In the genomic region with DNA sequence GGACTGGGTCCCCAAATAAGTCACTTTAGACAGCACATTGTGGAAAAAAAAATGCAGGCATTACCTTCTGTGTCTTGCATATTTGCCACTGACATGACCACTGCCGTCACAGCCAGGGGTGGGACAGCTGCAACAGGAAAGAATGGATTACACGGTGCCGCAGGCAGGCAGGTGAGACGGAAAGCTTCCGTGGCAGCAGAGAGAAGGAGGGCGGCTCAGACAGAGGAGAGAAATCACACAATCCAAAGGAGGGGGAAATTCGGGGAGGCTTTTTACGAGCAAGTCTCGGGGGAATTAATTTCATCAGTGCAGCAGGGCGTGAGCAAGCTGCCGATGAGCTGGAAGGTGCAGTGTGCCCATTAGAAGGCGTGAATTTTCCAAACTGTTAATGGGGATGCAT, we compare ENCODE assay signal across 23 cellular contexts.
DNase-seq lines count a peak whose midpoint lies in the region; FAIRE-seq and TF ChIP-seq lines count a peak whose summit lies in the region.
"Had no signal": no experiment of that assay in that cellular context is flagged by ENCODE, and none has a peak within 500 bp of the region (broad histone marks: within the 10 kb centered on the region; RNA-seq: fewer than 3 reads in every experiment).

No MANE protein-coding gene starts in this region.

- H3K27ac ChIP-seq in suprapubic skin (no peak overlapping the region), small intestine (ENCODE audit: low read depth in 1 of 2, low read length in 1 of 2) (no peak overlapping the region)
- H3K27ac ChIP-seq: colonic mucosa, gastroesophageal sphincter, upper lobe of right lung, VCaP had no signal

- DNase-seq in DMS153 (lab: John Stamatoyannopoulos, UW): peak; percentile 28
- peak; percentile 22 for DNase-seq in NB4 (ENCODE audit: low read depth)
- peak; percentile 99 for DNase-seq in NCI-H2171 treated with DMSO at 0.1 percent for 48 hours (lab: John Stamatoyannopoulos, UW)
- DNase-seq in left kidney (ENCODE audit: low read depth, low spot score): peak; percentile 53
- no peak for DNase-seq in suprapubic skin (ENCODE audit: low spot score in 2 of 2)
- DNase-seq in superior temporal gyrus (ENCODE audit: extremely low spot score): no peak
- DNase-seq in small intestine: no peak
- DNase-seq: activated CD4-positive, alpha-beta T cell treated with anti-CD3 and anti-CD28 coated beads, Interleukin-2, amount 10 ng/mL, durations not matched to agents 24 days and 14 days; Calu3; colonic mucosa; effector CD4-positive, alpha-beta T cell; GOT3; left cardiac atrium; NCI-H1092; NCI-H526 treated with DMSO at 0.1 percent for 48 hours; SIG-M5; T1000; upper lobe of right lung had no signal

- TF ChIP-seq POLR2A in NB4 (IDR thresholded peaks at IDR 0.05; ENCODE audit: extremely low read depth, insufficient read length): no peak
- TF ChIP-seq POLR2A in suprapubic skin (IDR thresholded peaks at IDR 0.05): no peak

- TF ChIP-seq EP300 in suprapubic skin (IDR thresholded peaks at IDR 0.05): no peak

- H3K27me3 ChIP-seq in suprapubic skin: peaks cover 6% of the 10 kb centered on the region
- no peaks in the 10 kb centered on the region for H3K27me3 ChIP-seq in small intestine (ENCODE audit: control insufficient read depth in 2 of 2, insufficient read depth in 2 of 2, low read length in 2 of 2)
- H3K27me3 ChIP-seq: colonic mucosa, gastroesophageal sphincter, upper lobe of right lung had no signal

- H3K36me3 ChIP-seq in suprapubic skin (no peaks in the 10 kb centered on the region), small intestine (ENCODE audit: control insufficient read depth in 2 of 2, insufficient read depth in 2 of 2, low read length in 2 of 2) (no peaks in the 10 kb centered on the region)
- H3K36me3 ChIP-seq: colonic mucosa, gastroesophageal sphincter, upper lobe of right lung had no signal

- H3K9me3 ChIP-seq in suprapubic skin: no peaks in the 10 kb centered on the region
- no peaks in the 10 kb centered on the region for H3K9me3 ChIP-seq in small intestine (ENCODE audit: control insufficient read depth, low read depth)
- H3K9me3 ChIP-seq: colonic mucosa, gastroesophageal sphincter, upper lobe of right lung had no signal

- TF ChIP-seq CTCF in NB4 (IDR thresholded peaks at IDR 0.05; ENCODE audit: low read depth, low read length) (no peak), suprapubic skin (IDR thresholded peaks at IDR 0.05) (no peak)

- H3K4me1 ChIP-seq in suprapubic skin (peaks cover 3% of the 10 kb centered on the region), small intestine (ENCODE audit: control insufficient read depth in 2 of 2, insufficient read depth in 1 of 2, low read depth in 1 of 2, low read length in 1 of 2) (no peaks in the 10 kb centered on the region)
- H3K4me1 ChIP-seq: colonic mucosa, gastroesophageal sphincter, upper lobe of right lung had no signal

- no peak overlapping the region for H3K4me3 ChIP-seq in NB4 (ENCODE audit: low read depth, low read length)
- no peak overlapping the region for H3K4me3 ChIP-seq in suprapubic skin
- H3K4me3 ChIP-seq in small intestine (ENCODE audit: low read depth in 1 of 2, low read length in 2 of 2): no peak overlapping the region
- H3K4me3 ChIP-seq: colonic mucosa, gastroesophageal sphincter, upper lobe of right lung had no signal

- FAIRE-seq in small intestine (lab: Jason Lieb, UNC): no peak
- FAIRE-seq: GM19239, HTR-8/SVneo, RCC 7860 had no signal

- 76% methylated on average over 12 of the region's 12 CpGs for WGBS in suprapubic skin
- WGBS in small intestine, 3 donors: 48 to 77% (median 54%) methylated on average over 12 of the region's 12 CpGs

Comparison
In these comparisons a context has a peak if more than half of its experiments do, and no peak if none do; other contexts are left out.
1. DNase-seq: peak in DMS153 (single experiment), NB4 (single experiment), NCI-H2171 treated with DMSO at 0.1 percent for 48 hours (single experiment) and left kidney (single experiment); none in suprapubic skin (0 of 2), superior temporal gyrus (single experiment) and small intestine (single experiment).